ENCODE assay signal across 1 cellular context in the genomic region with DNA sequence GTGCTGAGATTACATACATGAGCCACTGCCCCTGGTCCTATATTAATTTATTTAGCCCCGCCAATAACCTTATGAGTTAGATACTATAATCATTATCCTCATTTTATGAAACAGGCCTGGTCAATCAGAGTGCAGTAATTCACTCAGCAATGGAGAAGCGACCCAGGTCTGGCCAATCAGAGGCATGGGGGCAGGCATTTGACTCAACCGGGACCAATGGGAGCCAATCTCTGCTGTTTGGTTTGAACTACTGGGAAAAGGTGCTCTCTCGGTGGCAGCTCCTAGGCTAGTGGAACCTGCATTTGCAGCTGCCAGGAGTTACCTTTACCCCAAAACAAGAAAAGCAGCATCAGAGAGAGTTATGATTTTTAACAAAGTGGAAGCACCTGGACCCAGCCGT.
TF ChIP-seq lines count a peak whose summit lies in the region.

No MANE protein-coding gene starts in this region.

TF ChIP-seq in GM23338, 12 proteins besides CTCF, POLR2A, EP300 and RAD21:
- TF ChIP-seq EZH2phosphoT487 (IDR thresholded peaks at IDR 0.05; ENCODE audit: unreplicated experiment) (no peak), REST (IDR thresholded peaks at IDR 0.05; ENCODE audit: unreplicated experiment) (no peak), NANOG (IDR thresholded peaks at IDR 0.05; ENCODE audit: borderline replicate concordance) (no peak), STAT1 (IDR thresholded peaks at IDR 0.05; ENCODE audit: unreplicated experiment) (no peak), EZH2 (IDR thresholded peaks at IDR 0.05; ENCODE audit: low read depth, unreplicated experiment) (no peak)
